8 cellular contexts compared by ENCODE assay signal in genomic region chr11:61161190-61162091, GRCh38. TPM values are rescaled to one million over a fixed set of nuclear protein-coding genes. Genes with fewer than 3 reads are reported as not detected.
A peak's percentile ranks its signal among the peaks of the same experiment; 100 is the strongest.
DNase-seq lines count a peak whose midpoint lies in the region; ATAC-seq and TF ChIP-seq lines count a peak whose summit lies in the region.

TSS of gene VPS37C (minus strand) at chr11:61161426. CDS start at chr11:61138829, 22,597 bp downstream.

- TF ChIP-seq POLR2A in gastroesophageal sphincter (IDR thresholded peaks at IDR 0.05) = peak; percentile 70 to 79

- peak within 1 kb of the TSS; percentile 88 for H3K27ac Mint-ChIP-seq in HFFc6

- peak within 1 kb of the TSS; percentile 95 for H3K4me3 ChIP-seq in GM08714 (ENCODE audit: low read length)
- peak within 1 kb of the TSS; percentile 61 to 84 for H3K4me3 ChIP-seq in gastroesophageal sphincter

- no peaks in the 10 kb centered on the region for H3K36me3 ChIP-seq in gastroesophageal sphincter

- H3K27me3 Mint-ChIP-seq in HFFc6 (ENCODE audit: insufficient read depth) = peaks cover 12% of the 10 kb centered on the region

- WGBS in gastroesophageal sphincter (ENCODE audit: low coverage in 1 of 2), 2 donors = no CpG with 5 or more reads among the region's 85 CpGs

- DNase-seq in HFFc6 (peak; percentile 77), NAMALWA (ENCODE audit: low spot score) (peak; percentile 94), SK-N-DZ (ENCODE audit: low spot score) (peak; percentile 85), nucleus accumbens (lab: John Stamatoyannopoulos, UW) (peak in 55 of 56 donors; percentile 34 to 98 (median 86)), superior temporal gyrus (ENCODE audit: extremely low spot score) (peak; percentile 89)
- DNase-seq in activated naive CD4-positive, alpha-beta T cell treated with anti-CD3 and anti-CD28 coated beads, Interleukin-2, amount 50 U/mL, for 16 hours = peak; percentile 89

- H3K27ac ChIP-seq in gastroesophageal sphincter = peak within 1 kb of the TSS; percentile 80 to 99 (median 98)

- TF ChIP-seq CTCF in HFFc6 (IDR thresholded peaks at IDR 0.05) (peak; percentile 75), gastroesophageal sphincter (IDR thresholded peaks at IDR 0.05) (peak in 3 of 4 experiments; percentile 35 to 53 (median 43))

- H3K27me3 ChIP-seq in gastroesophageal sphincter = no peaks in the 10 kb centered on the region

- H3K9me3 ChIP-seq in gastroesophageal sphincter = no peaks in the 10 kb centered on the region

- TF ChIP-seq EP300 in gastroesophageal sphincter (IDR thresholded peaks at IDR 0.05) = no peak

- peak within 1 kb of the TSS; percentile 96 for H3K4me3 Mint-ChIP-seq in HFFc6

- peak; percentile 97 for ATAC-seq in gastroesophageal sphincter

- H3K4me1 Mint-ChIP-seq in HFFc6 (ENCODE audit: low read depth) = peaks cover 44% of the 10 kb centered on the region

- H3K9me3 Mint-ChIP-seq in HFFc6 = no peaks in the 10 kb centered on the region

- H3K4me1 ChIP-seq in gastroesophageal sphincter = peaks cover 5 to 43% (median 8%) of the 10 kb centered on the region in 3 donors

- peaks cover 6% of the 10 kb centered on the region for H3K36me3 Mint-ChIP-seq in HFFc6 (ENCODE audit: low read depth)

RNA-seq across cellular contexts. Expression of gene VPS37C, which starts in this region (rescaled TPM):
- 10 to 100 TPM; 14.6 to 17.0 (median 16.0) TPM for total RNA-seq in HFFc6 (2021; fragmentation: NEBNext Ultra II Directional; extraction: Animal tissue kit (Norgen Biotek cat#: 25700))
- polyA plus RNA-seq in SK-N-DZ (2014; cell fraction: cytosol; rRNA removed) = 14.1 and 15.1 TPM in 2 replicates
- 16.6 and 16.7 TPM in 2 replicates for polyA plus RNA-seq in SK-N-DZ (2014; cell fraction: nucleus; rRNA removed)
- 10 to 100 TPM; 19.1 to 41.9 (median 25.5) TPM for total RNA-seq in gastroesophageal sphincter

Comparison
In these comparisons a context has a peak if more than half of its experiments do, and no peak if none do; other contexts are left out.
1. Peak in every context shown above with its lines: DNase-seq, ATAC-seq, H3K4me3 ChIP-seq and H3K27ac ChIP-seq.